Comparison of ENCODE assay signal across 24 cellular contexts in genomic region chr9:16545639-16546038, GRCh38.
"Had no signal": no experiment of that assay in that cellular context is flagged by ENCODE, and none has a peak within 500 bp of the region (broad histone marks: within the 10 kb centered on the region; RNA-seq: fewer than 3 reads in every experiment).

No MANE protein-coding gene starts in this region.

- H3K4me3 ChIP-seq: ascending aorta, cardiac muscle cell, colonic mucosa, tibial nerve had no signal

- H3K27me3 Mint-ChIP-seq: activated CD4-positive, alpha-beta memory T cell treated with anti-CD3 and anti-CD28 coated beads for 36 hours; activated CD4-positive, alpha-beta T cell treated with anti-CD3 and anti-CD28 coated beads, Interleukin-2, amount 10 ng/mL, durations not matched to agents 24 days and 14 days; activated naive CD4-positive, alpha-beta T cell treated with anti-CD3 and anti-CD28 coated beads, Interleukin-2, amount 10 ng/mL, durations not matched to agents 7 days and 5 days; activated naive CD8-positive, alpha-beta T cell treated with anti-CD3 and anti-CD28 coated beads, Interleukin-2, amount 10 ng/mL, durations not matched to agents 7 days and 5 days; activated T-cell treated with anti-CD3 and anti-CD28 coated beads, Interleukin-2, amount 50 U/mL, for 24 hours had no signal

- ATAC-seq: left ventricle myocardium superior; naive thymus-derived CD8-positive, alpha-beta T cell; right cardiac atrium had no signal

- DNase-seq: activated CD4-positive, alpha-beta memory T cell treated with anti-CD3 and anti-CD28 coated beads for 36 hours; activated CD4-positive, alpha-beta T cell treated with anti-CD3 and anti-CD28 coated beads, Interleukin-2, amount 10 ng/mL, durations not matched to agents 24 days and 14 days; activated CD4-positive, CD25-positive, alpha-beta regulatory T cell treated with anti-CD3 and anti-CD28 coated beads, Interleukin-2, amount 50 U/mL, for 72 hours; activated CD8-positive, alpha-beta memory T cell treated with anti-CD3 and anti-CD28 coated beads, Interleukin-2, amount 50 U/mL, for 4 hours; activated gamma-delta T cell; activated naive CD4-positive, alpha-beta T cell treated with anti-CD3 and anti-CD28 coated beads, Interleukin-2, amount 10 ng/mL, durations not matched to agents 7 days and 5 days; activated naive CD8-positive, alpha-beta T cell treated with anti-CD3 and anti-CD28 coated beads, Interleukin-2, amount 10 ng/mL, durations not matched to agents 7 days and 5 days; activated T-cell treated with anti-CD3 and anti-CD28 coated beads, Interleukin-2, amount 50 U/mL, for 24 hours; cerebellar nuclear complex; colonic mucosa; effector CD8-positive, alpha-beta T cell; glutamatergic neuron; left ventricle myocardium superior; naive thymus-derived CD8-positive, alpha-beta T cell; posterior cingulate gyrus; right cardiac atrium; stimulated activated CD4-positive, alpha-beta T cell treated with anti-CD3 and anti-CD28 coated beads, Interleukin-2, amount 100 ng/mL, for 48 hours; stimulated activated naive CD4-positive, alpha-beta T cell treated with Interleukin-2 at 50 U/mL for 16 hours; T1000; WERI-Rb-1 had no signal

- H3K27me3 ChIP-seq: ascending aorta, colonic mucosa, tibial nerve had no signal

- H3K36me3 Mint-ChIP-seq: activated CD4-positive, alpha-beta memory T cell treated with anti-CD3 and anti-CD28 coated beads for 36 hours; activated naive CD4-positive, alpha-beta T cell treated with anti-CD3 and anti-CD28 coated beads, Interleukin-2, amount 10 ng/mL, durations not matched to agents 7 days and 5 days; activated naive CD8-positive, alpha-beta T cell treated with anti-CD3 and anti-CD28 coated beads, Interleukin-2, amount 10 ng/mL, durations not matched to agents 7 days and 5 days; brain; naive thymus-derived CD8-positive, alpha-beta T cell had no signal

- H3K4me3 Mint-ChIP-seq: activated CD4-positive, alpha-beta memory T cell treated with anti-CD3 and anti-CD28 coated beads for 36 hours; activated CD4-positive, alpha-beta T cell treated with anti-CD3 and anti-CD28 coated beads, Interleukin-2, amount 10 ng/mL, durations not matched to agents 24 days and 14 days; activated naive CD4-positive, alpha-beta T cell treated with anti-CD3 and anti-CD28 coated beads, Interleukin-2, amount 10 ng/mL, durations not matched to agents 7 days and 5 days; activated naive CD8-positive, alpha-beta T cell treated with anti-CD3 and anti-CD28 coated beads, Interleukin-2, amount 10 ng/mL, durations not matched to agents 7 days and 5 days; activated T-cell treated with anti-CD3 and anti-CD28 coated beads, Interleukin-2, amount 50 U/mL, for 24 hours; brain; naive thymus-derived CD8-positive, alpha-beta T cell had no signal

- H3K36me3 ChIP-seq: ascending aorta, cardiac muscle cell, colonic mucosa, tibial nerve, WERI-Rb-1 had no signal

- H3K27ac ChIP-seq: ascending aorta, cardiac muscle cell, colonic mucosa, WERI-Rb-1 had no signal

- H3K27ac Mint-ChIP-seq: activated CD4-positive, alpha-beta memory T cell treated with anti-CD3 and anti-CD28 coated beads for 36 hours; activated CD4-positive, alpha-beta T cell treated with anti-CD3 and anti-CD28 coated beads, Interleukin-2, amount 10 ng/mL, durations not matched to agents 24 days and 14 days; activated naive CD4-positive, alpha-beta T cell treated with anti-CD3 and anti-CD28 coated beads, Interleukin-2, amount 10 ng/mL, durations not matched to agents 7 days and 5 days; activated naive CD8-positive, alpha-beta T cell treated with anti-CD3 and anti-CD28 coated beads, Interleukin-2, amount 10 ng/mL, durations not matched to agents 7 days and 5 days; activated T-cell treated with anti-CD3 and anti-CD28 coated beads, Interleukin-2, amount 50 U/mL, for 24 hours; naive thymus-derived CD8-positive, alpha-beta T cell had no signal

- H3K9me3 ChIP-seq: ascending aorta, colonic mucosa, tibial nerve had no signal

- H3K9me3 Mint-ChIP-seq: activated CD4-positive, alpha-beta T cell treated with anti-CD3 and anti-CD28 coated beads, Interleukin-2, amount 10 ng/mL, durations not matched to agents 24 days and 14 days; activated naive CD8-positive, alpha-beta T cell treated with anti-CD3 and anti-CD28 coated beads, Interleukin-2, amount 10 ng/mL, durations not matched to agents 7 days and 5 days; activated T-cell treated with anti-CD3 and anti-CD28 coated beads, Interleukin-2, amount 50 U/mL, for 24 hours; brain; naive thymus-derived CD8-positive, alpha-beta T cell had no signal

- H3K4me1 ChIP-seq: ascending aorta, colonic mucosa had no signal

- H3K4me1 Mint-ChIP-seq: activated CD4-positive, alpha-beta T cell treated with anti-CD3 and anti-CD28 coated beads, Interleukin-2, amount 10 ng/mL, durations not matched to agents 24 days and 14 days; activated naive CD4-positive, alpha-beta T cell treated with anti-CD3 and anti-CD28 coated beads, Interleukin-2, amount 10 ng/mL, durations not matched to agents 7 days and 5 days; activated naive CD8-positive, alpha-beta T cell treated with anti-CD3 and anti-CD28 coated beads, Interleukin-2, amount 10 ng/mL, durations not matched to agents 7 days and 5 days; naive thymus-derived CD8-positive, alpha-beta T cell had no signal
